Comparison of ENCODE assay signal across 27 cellular contexts in genomic region chr2:190805843-190806242, GRCh38.
"Had no signal": no experiment of that assay in that cellular context is flagged by ENCODE, and none has a peak within 500 bp of the region (broad histone marks: within the 10 kb centered on the region; RNA-seq: fewer than 3 reads in every experiment).

No MANE protein-coding gene starts in this region.

- H3K27me3 ChIP-seq: adrenal gland, ascending aorta, breast epithelium, cardiac muscle cell, colonic mucosa, gastroesophageal sphincter had no signal

- H3K9me3 ChIP-seq: adrenal gland, ascending aorta, breast epithelium, colonic mucosa, gastroesophageal sphincter had no signal

- H3K4me3 ChIP-seq: adrenal gland, ascending aorta, breast epithelium, cardiac muscle cell, colonic mucosa, gastroesophageal sphincter had no signal

- ATAC-seq: activated CD4-positive, CD25-positive, alpha-beta regulatory T cell treated with anti-CD3 and anti-CD28 coated beads, Interleukin-2, amount 50 U/mL, for 24 hours; activated CD8-positive, alpha-beta T cell treated with anti-CD3 and anti-CD28 coated beads for 36 hours; activated naive CD8-positive, alpha-beta T cell treated with anti-CD3 and anti-CD28 coated beads, Interleukin-2, amount 50 U/mL, for 24 hours; gastroesophageal sphincter; T-helper 17 cell had no signal

- DNase-seq: activated B cell treated with CpG ODN at 0.5 μM for 24 hours; activated CD4-positive, alpha-beta T cell treated with anti-CD3 and anti-CD28 coated beads for 48 hours; activated CD4-positive, alpha-beta T cell treated with anti-CD3 and anti-CD28 coated beads, Interleukin-2, amount 50 U/mL, for 1 hour; activated CD4-positive, alpha-beta T cell treated with anti-CD3 and anti-CD28 coated beads, Interleukin-2, amount 50 U/mL, for 48 hours; activated CD8-positive, alpha-beta memory T cell treated with anti-CD3 and anti-CD28 coated beads for 24 hours; activated CD8-positive, alpha-beta T cell treated with anti-CD3 and anti-CD28 coated beads for 36 hours; activated effector memory CD4-positive, alpha-beta T cell treated with anti-CD3 and anti-CD28 coated beads, Interleukin-2, amount 50 U/mL, for 16 hours; activated naive CD4-positive, alpha-beta T cell treated with anti-CD3 and anti-CD28 coated beads for 36 hours; activated naive CD8-positive, alpha-beta T cell treated with anti-CD3 and anti-CD28 coated beads for 36 hours; activated naive CD8-positive, alpha-beta T cell treated with anti-CD3 and anti-CD28 coated beads, Interleukin-2, amount 50 U/mL, for 24 hours; activated T-cell treated with anti-CD3 and anti-CD28 coated beads, Interleukin-2, amount 50 U/mL, for 48 hours; adrenal gland; central memory CD4-positive, alpha-beta T cell; cerebellar nuclear complex; colonic mucosa; effector CD8-positive, alpha-beta T cell; foreskin melanocyte; hippocampal formation; T-helper 17 cell; T1000; WERI-Rb-1 had no signal

- H3K36me3 ChIP-seq: adrenal gland, ascending aorta, breast epithelium, cardiac muscle cell, colonic mucosa, gastroesophageal sphincter, WERI-Rb-1 had no signal

- H3K4me1 ChIP-seq: adrenal gland, ascending aorta, breast epithelium, colonic mucosa, gastroesophageal sphincter had no signal

- H3K27ac ChIP-seq: adrenal gland, ascending aorta, breast epithelium, cardiac muscle cell, colonic mucosa, epithelial cell of prostate, gastroesophageal sphincter, WERI-Rb-1 had no signal
